15 cellular contexts compared by ENCODE assay signal in the genomic region with DNA sequence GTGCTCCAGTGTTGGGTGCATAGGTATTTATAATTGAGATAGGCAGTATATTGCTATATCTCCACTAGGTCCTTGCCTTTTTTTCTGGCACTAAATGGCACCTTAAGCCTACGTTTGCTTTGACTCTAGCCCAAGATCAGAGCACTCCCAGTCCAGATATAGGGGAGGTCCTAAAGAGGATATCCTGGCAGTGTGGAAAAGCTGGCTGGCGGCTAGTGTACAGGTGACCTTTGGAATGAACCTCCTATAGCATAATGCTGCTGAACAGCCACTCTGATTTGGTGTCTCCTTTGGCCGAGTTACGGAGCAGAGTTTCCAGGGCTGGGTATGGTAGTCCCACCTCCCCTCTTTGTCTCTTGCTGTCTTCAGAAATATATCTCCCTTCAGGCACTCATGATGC. TPM values are rescaled to one million over a fixed set of nuclear protein-coding genes. Genes with fewer than 3 reads are reported as not detected.
DNase-seq lines count a peak whose midpoint lies in the region; ATAC-seq, FAIRE-seq and TF ChIP-seq lines count a peak whose summit lies in the region.
"Had no signal": no experiment of that assay in that cellular context is flagged by ENCODE, and none has a peak within 500 bp of the region (broad histone marks: within the 10 kb centered on the region; RNA-seq: fewer than 3 reads in every experiment).

No MANE protein-coding gene starts in this region.

- H2BK120ac ChIP-seq in IMR-90 (ENCODE audit: low read depth, low read length), result no peak overlapping the region

- intact Hi-C loops in IMR-90 (cut with micrococcal nuclease), result loop anchor here (10.0 kb wide), 1 partner anchor 1529 kb away; no protein-coding TSS in a partner anchor

- H2BK20ac ChIP-seq in IMR-90 (ENCODE audit: low read depth, low read length), result no peak overlapping the region

- no peak overlapping the region for H4K91ac ChIP-seq in IMR-90 (ENCODE audit: insufficient read depth, low read depth, low read length)

- no peak for TF ChIP-seq RAD21 in IMR-90 (IDR thresholded peaks at IDR 0.05; ENCODE audit: low read length)

- H3K4me1 Mint-ChIP-seq in activated naive CD8-positive, alpha-beta T cell (ENCODE audit: low read depth), result peaks cover 27% of the 10 kb centered on the region
- H3K4me1 Mint-ChIP-seq: CD8-positive, alpha-beta memory T cell had no signal

- H3K4me2 ChIP-seq in IMR-90 (ENCODE audit: low read depth, low read length), result no peak overlapping the region
- H3K4me2 ChIP-seq: BLaER1 had no signal

- H3K27me3 Mint-ChIP-seq in activated naive CD8-positive, alpha-beta T cell, result no peaks in the 10 kb centered on the region

- H3K4me3 ChIP-seq in IMR-90 (ENCODE audit: insufficient read depth, low read depth, low read length), result no peak overlapping the region
- no peak overlapping the region for H3K4me3 ChIP-seq in small intestine (ENCODE audit: low read depth in 1 of 2, low read length in 2 of 2)
- H3K4me3 ChIP-seq: BLaER1, HAP-1 had no signal

- CTCF ChIA-PET in IMR-90 (lab: Yijun Ruan, JAX), result no interaction called here

- H3K36me3 ChIP-seq in IMR-90 (ENCODE audit: control insufficient read depth, insufficient read depth, low read length) (no peaks in the 10 kb centered on the region), small intestine (ENCODE audit: control insufficient read depth in 2 of 2, insufficient read depth in 2 of 2, low read length in 2 of 2) (no peaks in the 10 kb centered on the region)
- H3K36me3 ChIP-seq: BLaER1, HAP-1 had no signal

- no peak overlapping the region for H2AK5ac ChIP-seq in IMR-90 (ENCODE audit: low read depth, low read length)

- no peaks in the 10 kb centered on the region; the same call in none of the 2 replicates for H3K4me1 ChIP-seq in IMR-90 (ENCODE audit: control insufficient read depth, insufficient read depth, low read length)
- H3K4me1 ChIP-seq in small intestine (ENCODE audit: control insufficient read depth in 2 of 2, insufficient read depth in 1 of 2, low read depth in 1 of 2, low read length in 1 of 2), result no peaks in the 10 kb centered on the region
- H3K4me1 ChIP-seq: BLaER1, Caco-2, HAP-1 had no signal

- FAIRE-seq in small intestine (lab: Jason Lieb, UNC), result no peak
- FAIRE-seq: H1, HTR-8/SVneo had no signal

- no peak overlapping the region for H3K4me3 Mint-ChIP-seq in activated naive CD8-positive, alpha-beta T cell
- H3K4me3 Mint-ChIP-seq: CD8-positive, alpha-beta memory T cell had no signal

- dilution Hi-C loops in IMR-90 (cut with HindIII; ENCODE audit: low sequenced_read_pairs, unreplicated experiment), result no loop called here

- no peak overlapping the region for H3K4ac ChIP-seq in IMR-90 (ENCODE audit: low read depth, low read length)

- no peak overlapping the region for H2AK9ac ChIP-seq in IMR-90 (replicated peaks; ENCODE audit: low read depth, low read length, poor library complexity)

- no peaks in the 10 kb centered on the region for H3K79me1 ChIP-seq in IMR-90 (ENCODE audit: low read depth in 1 of 2, low read length in 2 of 2)

- no peak for ATAC-seq in IMR-90 (ENCODE audit: low read depth)

- no peak overlapping the region; the same call in 2 of the 3 replicates for H2BK15ac ChIP-seq in IMR-90 (ENCODE audit: low read depth, low read length)

- no peak overlapping the region for H3K23ac ChIP-seq in IMR-90 (ENCODE audit: low read depth, low read length)

- H2BK5ac ChIP-seq in IMR-90 (ENCODE audit: low read depth, low read length, poor library complexity, severe bottlenecking), result no peak overlapping the region

- no peaks in the 10 kb centered on the region for H3K9me3 Mint-ChIP-seq in activated naive CD8-positive, alpha-beta T cell (ENCODE audit: low read depth)
- H3K9me3 Mint-ChIP-seq: CD8-positive, alpha-beta memory T cell had no signal

- peak overlapping the region; percentile 28; the same call in 1 of the 2 replicates for H3K18ac ChIP-seq in IMR-90 (ENCODE audit: low read depth, low read length)

- H3K9ac ChIP-seq in IMR-90 (ENCODE audit: low read depth, low read length), result no peak overlapping the region
- H3K9ac ChIP-seq: BLaER1 had no signal

- no peak overlapping the region for H3K56ac ChIP-seq in IMR-90 (ENCODE audit: extremely low read depth, insufficient read depth, low read length)

- no peak for TF ChIP-seq CTCF in IMR-90 (conservative IDR thresholded peaks at IDR 0.05; ENCODE audit: low read depth, low read length)

- H3K27ac ChIP-seq in IMR-90 (ENCODE audit: insufficient read depth, low read length), result peak overlapping the region; percentile 40; the same call in 1 of the 2 replicates
- H3K27ac ChIP-seq in epithelial cell of prostate, result peak overlapping the region; percentile 54
- H3K27ac ChIP-seq in small intestine (ENCODE audit: low read depth in 1 of 2, low read length in 1 of 2), result peak overlapping the region in 1 of 2 donors; percentile 31
- H3K27ac ChIP-seq: BLaER1 had no signal

- H4K8ac ChIP-seq in IMR-90 (ENCODE audit: low read depth in 2 of 2, low read length in 2 of 2), result no peak overlapping the region

- peak overlapping the region; percentile 10 for H3K27ac Mint-ChIP-seq in activated naive CD8-positive, alpha-beta T cell
- H3K27ac Mint-ChIP-seq: CD8-positive, alpha-beta memory T cell had no signal

- no CpG with 5 or more reads among the region's 4 CpGs for WGBS in IMR-90 (ENCODE audit: extremely low coverage in 2 of 2, insufficient read length in 1 of 2), 2 experiments
- WGBS in small intestine, 3 donors, result 23 to 57% (median 44%) methylated on average over 4 of the region's 4 CpGs

- no TSS peak for BruUV-seq in IMR-90 (replicated peaks; lab: Mats Ljungman, UMichigan)

- peaks cover 11% of the 10 kb centered on the region for H3K36me3 Mint-ChIP-seq in activated naive CD8-positive, alpha-beta T cell
- H3K36me3 Mint-ChIP-seq: CD8-positive, alpha-beta memory T cell had no signal

- POLR2A ChIA-PET in IMR-90 (lab: Charles Lee; ENCODE audit: unreplicated experiment), result no interaction called here

- no peaks in the 10 kb centered on the region for H4K20me1 ChIP-seq in IMR-90 (ENCODE audit: insufficient read depth, low read length)
- H4K20me1 ChIP-seq: BLaER1 had no signal

- H3K27me3 ChIP-seq in IMR-90 (ENCODE audit: control insufficient read depth, insufficient read depth, low read length) (no peaks in the 10 kb centered on the region), small intestine (ENCODE audit: control insufficient read depth in 2 of 2, insufficient read depth in 2 of 2, low read length in 2 of 2) (no peaks in the 10 kb centered on the region)
- H3K27me3 ChIP-seq: BLaER1 had no signal

- in situ Hi-C loops in IMR-90 (cut with MboI; ENCODE audit: low sequenced_read_pairs), result no loop called here

- H2AFZ ChIP-seq in IMR-90 (replicated peaks; ENCODE audit: low read length, poor library complexity), result no peak overlapping the region

- TF ChIP-seq POLR2A in IMR-90 (IDR thresholded peaks at IDR 0.05; ENCODE audit: low read depth, low read length), result no peak

- H3K9me1 ChIP-seq in IMR-90 (ENCODE audit: insufficient read depth, low read length), result no peaks in the 10 kb centered on the region

- DNase-seq in IMR-90 (no peak), epithelial cell of prostate (ENCODE audit: low read depth, low spot score) (no peak), small intestine (peak; percentile 72), DMS53 (lab: John Stamatoyannopoulos, UW) (no peak), globus pallidus (ENCODE audit: low spot score) (no peak)
- no peak for DNase-seq in activated CD4-positive, CD25-positive, alpha-beta regulatory T cell (lab: John Stamatoyannopoulos, UW)
- DNase-seq: AML-193; Caco-2; CD8-positive, alpha-beta memory T cell; GF-D8 had no signal

- H4K5ac ChIP-seq in IMR-90 (ENCODE audit: low read depth, low read length), result no peak overlapping the region

- H3K9me3 ChIP-seq in IMR-90 (ENCODE audit: control insufficient read depth, insufficient read depth, low read length) (no peaks in the 10 kb centered on the region), small intestine (ENCODE audit: control insufficient read depth, low read depth) (no peaks in the 10 kb centered on the region)
- H3K9me3 ChIP-seq: Caco-2, HAP-1 had no signal

- no peak overlapping the region for H3K14ac ChIP-seq in IMR-90 (replicated peaks; ENCODE audit: low read depth, low read length)

TF ChIP-seq in IMR-90, 13 proteins besides CTCF, POLR2A, EP300 and RAD21 (continues in another document):
- TF ChIP-seq, protein P1, sequence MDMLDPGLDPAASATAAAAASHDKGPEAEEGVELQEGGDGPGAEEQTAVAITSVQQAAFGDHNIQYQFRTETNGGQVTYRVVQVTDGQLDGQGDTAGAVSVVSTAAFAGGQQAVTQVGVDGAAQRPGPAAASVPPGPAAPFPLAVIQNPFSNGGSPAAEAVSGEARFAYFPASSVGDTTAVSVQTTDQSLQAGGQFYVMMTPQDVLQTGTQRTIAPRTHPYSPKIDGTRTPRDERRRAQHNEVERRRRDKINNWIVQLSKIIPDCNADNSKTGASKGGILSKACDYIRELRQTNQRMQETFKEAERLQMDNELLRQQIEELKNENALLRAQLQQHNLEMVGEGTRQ (IDR thresholded peaks at IDR 0.05; ENCODE audit: low read depth, low read length), result no peak
- no peak for TF ChIP-seq SMC3 (IDR thresholded peaks at IDR 0.05; ENCODE audit: low read depth, low read length)
- no peak for TF ChIP-seq RCOR1 (IDR thresholded peaks at IDR 0.05; ENCODE audit: insufficient replicate concordance, low read length)
- no peak for TF ChIP-seq NFE2L2 (IDR thresholded peaks at IDR 0.05; ENCODE audit: low read depth, low read length)
- TF ChIP-seq CHD1 (IDR thresholded peaks at IDR 0.05; ENCODE audit: low read depth, low read length), result no peak
- no peak for TF ChIP-seq CEBPB (IDR thresholded peaks at IDR 0.05; ENCODE audit: low read depth, low read length)
- TF ChIP-seq, protein P2, sequence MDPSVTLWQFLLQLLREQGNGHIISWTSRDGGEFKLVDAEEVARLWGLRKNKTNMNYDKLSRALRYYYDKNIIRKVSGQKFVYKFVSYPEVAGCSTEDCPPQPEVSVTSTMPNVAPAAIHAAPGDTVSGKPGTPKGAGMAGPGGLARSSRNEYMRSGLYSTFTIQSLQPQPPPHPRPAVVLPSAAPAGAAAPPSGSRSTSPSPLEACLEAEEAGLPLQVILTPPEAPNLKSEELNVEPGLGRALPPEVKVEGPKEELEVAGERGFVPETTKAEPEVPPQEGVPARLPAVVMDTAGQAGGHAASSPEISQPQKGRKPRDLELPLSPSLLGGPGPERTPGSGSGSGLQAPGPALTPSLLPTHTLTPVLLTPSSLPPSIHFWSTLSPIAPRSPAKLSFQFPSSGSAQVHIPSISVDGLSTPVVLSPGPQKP (IDR thresholded peaks at IDR 0.05; ENCODE audit: borderline replicate concordance, low read depth, low read length), result no peak
- no peak for TF ChIP-seq FOS (IDR thresholded peaks at IDR 0.05; ENCODE audit: low read depth, low read length)
- no peak for TF ChIP-seq MAFK (IDR thresholded peaks at IDR 0.05; ENCODE audit: low read depth, low read length)
- no peak for TF ChIP-seq BHLHE40 (IDR thresholded peaks at IDR 0.05; ENCODE audit: low read depth, low read length)
- TF ChIP-seq MXI1 (IDR thresholded peaks at IDR 0.05; ENCODE audit: borderline replicate concordance, low read depth, low read length), result no peak

RNA-seq across cellular contexts. Expression of a gene that starts 53.8 kb away (rescaled TPM):
- 0.18 and 0.28 TPM in 2 replicates for total RNA-seq in IMR-90 (2012; rRNA removed)
- polyA plus RNA-seq in IMR-90 (2012; rRNA removed) (0.04 and 0.10 TPM in 2 replicates), small intestine (under 1 TPM; 0.40 to 0.67 (median 0.54) TPM)
- 0.01 and 0.02 TPM in 2 replicates for polyA plus RNA-seq in IMR-90 (2012; cell fraction: cytosol; rRNA removed)
- 0.03 and 0.28 TPM in 2 replicates for polyA plus RNA-seq in IMR-90 (2012; cell fraction: nucleus; rRNA removed; ENCODE audit: low replicate concordance)
